ENCODE assay signal across 8 cellular contexts in the genomic region with DNA sequence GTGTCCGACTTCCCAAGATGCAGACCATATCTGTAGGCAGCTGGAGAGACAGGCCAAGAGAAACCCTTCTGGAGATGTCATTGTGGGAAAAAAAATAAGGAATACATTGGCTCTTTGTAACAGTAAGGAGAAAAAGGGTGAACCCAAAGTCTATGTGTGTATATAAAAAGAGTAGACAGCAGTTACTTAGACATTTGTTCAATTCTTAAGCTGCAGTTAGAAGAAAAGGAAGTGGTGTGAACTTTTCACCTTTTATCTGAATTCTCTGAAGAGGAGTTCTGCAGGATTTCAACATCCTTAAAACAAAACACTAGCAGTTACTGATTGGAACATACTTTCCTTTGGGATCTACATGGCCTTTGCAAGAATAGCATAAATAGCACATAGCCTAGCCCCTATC. TPM values are rescaled to one million over a fixed set of nuclear protein-coding genes. Genes with fewer than 3 reads are reported as not detected.
A peak's percentile ranks its signal among the peaks of the same experiment; 100 is the strongest.
DNase-seq lines count a peak whose midpoint lies in the region; ATAC-seq and TF ChIP-seq lines count a peak whose summit lies in the region.
"Had no signal": no experiment of that assay in that cellular context is flagged by ENCODE, and none has a peak within 500 bp of the region (broad histone marks: within the 10 kb centered on the region; RNA-seq: fewer than 3 reads in every experiment).

No MANE protein-coding gene starts in this region.

- H3K36me3 Mint-ChIP-seq in IgD-negative memory B cell (peaks cover 21% of the 10 kb centered on the region), Calu3 (ENCODE audit: insufficient read depth, unreplicated experiment) (no peaks in the 10 kb centered on the region)
- H3K36me3 Mint-ChIP-seq in stimulated activated naive B cell treated with anti-CD40 and anti-IgM and Interleukin-4, amounts not matched to agents 10 μg/mL and 1 μg/mL and 100 μg/mL, for 72 hours = peaks cover 10 to 15% of the 10 kb centered on the region in 2 donors

- no peak overlapping the region for H3K4me3 ChIP-seq in fibroblast of villous mesenchyme (ENCODE audit: low read depth, low read length)

- intact Hi-C loops in Calu3 (cut with micrococcal nuclease; ENCODE audit: unreplicated experiment) = no loop called here

- peak; percentile 76 for DNase-seq in SKM-1 treated with dmso at 0.1 percent for 144 hours (lab: John Stamatoyannopoulos, UW; ENCODE audit: unreplicated experiment)
- DNase-seq in fibroblast of villous mesenchyme (ENCODE audit: low read depth) = peak; percentile 61
- no peak for DNase-seq in stimulated activated naive B cell treated with anti-CD40 and anti-IgM and Interleukin-4, amounts not matched to agents 10 μg/mL and 1 μg/mL and 100 μg/mL, for 72 hours
- no peak for DNase-seq in D341Med (ENCODE audit: low spot score)
- no peak for DNase-seq in HPDE6-E6E7 (ENCODE audit: extremely low spot score)
- DNase-seq in Calu3 = no peak
- DNase-seq: NCI-H510A had no signal

- TF ChIP-seq CTCF in fibroblast of villous mesenchyme (IDR thresholded peaks at IDR 0.05; ENCODE audit: insufficient read depth, low read depth, low read length) = no peak
- TF ChIP-seq CTCF in Calu3 (IDR thresholded peaks at IDR 0.05; ENCODE audit: unreplicated experiment) = no peak

- H3K27me3 Mint-ChIP-seq in IgD-negative memory B cell = no peaks in the 10 kb centered on the region
- H3K27me3 Mint-ChIP-seq in stimulated activated naive B cell treated with anti-CD40 and anti-IgM and Interleukin-4, amounts not matched to agents 10 μg/mL and 1 μg/mL and 100 μg/mL, for 72 hours = no peaks in the 10 kb centered on the region
- no peaks in the 10 kb centered on the region for H3K27me3 Mint-ChIP-seq in Calu3 (ENCODE audit: unreplicated experiment)

- BruUV-seq in Calu3 (replicated peaks; lab: Mats Ljungman, UMichigan) = no TSS peak

- H3K4me3 Mint-ChIP-seq in IgD-negative memory B cell = peak overlapping the region; percentile 87 to 96 (median 90)
- peak overlapping the region; percentile 31 to 53 for H3K4me3 Mint-ChIP-seq in stimulated activated naive B cell treated with anti-CD40 and anti-IgM and Interleukin-4, amounts not matched to agents 10 μg/mL and 1 μg/mL and 100 μg/mL, for 72 hours
- no peak overlapping the region for H3K4me3 Mint-ChIP-seq in Calu3 (ENCODE audit: low read depth, unreplicated experiment)

- H3K9me3 Mint-ChIP-seq in IgD-negative memory B cell (no peaks in the 10 kb centered on the region), Calu3 (ENCODE audit: low read depth, unreplicated experiment) (no peaks in the 10 kb centered on the region)
- no peaks in the 10 kb centered on the region for H3K9me3 Mint-ChIP-seq in stimulated activated naive B cell treated with anti-CD40 and anti-IgM and Interleukin-4, amounts not matched to agents 10 μg/mL and 1 μg/mL and 100 μg/mL, for 72 hours

- H3K27ac Mint-ChIP-seq in IgD-negative memory B cell = peak overlapping the region; percentile 96 to 100 (median 99)
- H3K27ac Mint-ChIP-seq in stimulated activated naive B cell treated with anti-CD40 and anti-IgM and Interleukin-4, amounts not matched to agents 10 μg/mL and 1 μg/mL and 100 μg/mL, for 72 hours = peak overlapping the region; percentile 99
- H3K27ac Mint-ChIP-seq in Calu3 (ENCODE audit: unreplicated experiment) = no peak overlapping the region

- CTCF ChIA-PET in Calu3 (lab: Charles Lee) = interaction anchor here (0.6 kb wide), 1 partner anchor 51 kb away, joined by 6 read pairs; no protein-coding TSS in a partner anchor

- H3K4me1 Mint-ChIP-seq in IgD-negative memory B cell (peaks cover 54 to 76% (median 63%) of the 10 kb centered on the region in 3 donors), Calu3 (ENCODE audit: low read depth, unreplicated experiment) (peaks cover 22% of the 10 kb centered on the region)
- H3K4me1 Mint-ChIP-seq in stimulated activated naive B cell treated with anti-CD40 and anti-IgM and Interleukin-4, amounts not matched to agents 10 μg/mL and 1 μg/mL and 100 μg/mL, for 72 hours = peaks cover 68 to 92% of the 10 kb centered on the region in 2 donors

- no peak for ATAC-seq in stimulated activated naive B cell treated with anti-CD40 and anti-IgM and Interleukin-4, amounts not matched to agents 10 μg/mL and 1 μg/mL and 100 μg/mL, for 72 hours (replicated peaks)

RNA-seq across cellular contexts. Expression of a gene that starts 21.7 kb away (rescaled TPM):
- 81.6 TPM for polyA plus RNA-seq in IgD-negative memory B cell
- 1.7 and 1.9 TPM in 2 replicates for total RNA-seq in fibroblast of villous mesenchyme
- 14.2 and 14.9 TPM in 2 replicates for total RNA-seq in Calu3 (2022)

RNA-seq across cellular contexts. Expression of a gene that starts 34.5 kb away (rescaled TPM):
- polyA plus RNA-seq in IgD-negative memory B cell = 27.7 TPM
- 56.4 and 61.3 TPM in 2 replicates for total RNA-seq in fibroblast of villous mesenchyme
- 117 and 127 TPM in 2 replicates for total RNA-seq in Calu3 (2022)

RNA-seq across cellular contexts. Expression of a gene that starts 46.2 kb away (rescaled TPM):
- polyA plus RNA-seq in IgD-negative memory B cell = 48.6 TPM
- total RNA-seq in fibroblast of villous mesenchyme (38.0 and 43.2 TPM in 2 replicates), Calu3 (2022) (90.6 and 96.7 TPM in 2 replicates)

Comparison
In these comparisons a context has a peak if more than half of its experiments do, and no peak if none do; other contexts are left out.
1. DNase-seq: peak in SKM-1 treated with dmso at 0.1 percent for 144 hours (single experiment) and fibroblast of villous mesenchyme (single experiment); none in stimulated activated naive B cell treated with anti-CD40 and anti-IgM and Interleukin-4, amounts not matched to agents 10 μg/mL and 1 μg/mL and 100 μg/mL, for 72 hours (single experiment), D341Med (single experiment), HPDE6-E6E7 (single experiment) and Calu3 (single experiment).